ENCODE assay signal across 2 cellular contexts in the genomic region with DNA sequence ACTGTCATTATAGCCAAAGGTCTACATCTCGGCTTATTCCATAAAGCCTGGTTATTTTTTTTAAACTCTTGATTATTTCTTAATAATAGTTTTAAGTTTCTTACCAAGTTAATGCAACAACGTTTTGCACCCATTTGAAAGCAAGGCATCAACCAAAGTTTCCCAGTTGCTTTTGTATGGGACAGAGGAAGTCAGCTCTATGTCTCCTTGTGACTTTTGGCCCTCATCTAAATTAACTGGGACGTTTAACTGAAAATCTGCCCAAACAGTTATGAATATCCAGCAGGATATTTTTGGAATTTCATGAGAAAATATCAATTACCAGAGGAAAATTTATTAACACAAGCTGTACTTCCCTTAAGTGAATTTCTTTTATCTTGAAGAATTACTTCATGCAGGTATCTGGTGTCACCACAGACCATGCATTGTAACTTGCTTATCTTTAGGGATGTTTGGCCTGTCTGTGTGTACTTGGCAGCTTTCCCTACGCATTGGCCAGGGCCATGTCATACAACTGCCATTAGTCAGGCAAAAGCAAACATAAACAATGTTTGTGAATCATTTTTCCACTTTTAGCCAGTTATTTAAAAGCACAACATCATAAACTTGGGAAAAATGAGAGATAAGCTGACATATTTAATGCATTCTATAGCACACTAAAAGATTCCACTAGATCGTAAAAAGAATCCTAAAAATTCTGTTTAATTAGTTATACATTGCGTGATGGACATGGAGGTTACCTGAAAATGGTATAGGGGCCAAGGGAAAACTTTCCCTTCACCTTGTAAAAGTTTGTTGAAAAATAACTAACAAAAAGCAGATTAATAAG.
A peak's percentile ranks its signal among the peaks of the same experiment; 100 is the strongest.
TF ChIP-seq lines count a peak whose summit lies in the region.

No MANE protein-coding gene starts in this region.

TF ChIP-seq in HEK293, 187 proteins besides CTCF, POLR2A, EP300 and RAD21 (continued from another document and continues in another):
- TF ChIP-seq ZNF133 (tag by site-specific recombination; IDR thresholded peaks at IDR 0.05) (no peak), ZFP41 (tag by site-specific recombination; IDR thresholded peaks at IDR 0.05; ENCODE audit: borderline replicate concordance) (no peak), ZNF677 (tag by site-specific recombination; IDR thresholded peaks at IDR 0.05) (no peak), KLF10 (tag by site-specific recombination; IDR thresholded peaks at IDR 0.05) (peak; percentile 80; the same call in 1 of the 2 replicates), MEIS1 (CRISPR knock-in tag; IDR thresholded peaks at IDR 0.05; ENCODE audit: borderline replicate concordance) (no peak), ZNF785 (tag by site-specific recombination; IDR thresholded peaks at IDR 0.05) (no peak), ZNF132 (tag by site-specific recombination; IDR thresholded peaks at IDR 0.05; ENCODE audit: borderline replicate concordance) (no peak), ZNF514 (tag by site-specific recombination; IDR thresholded peaks at IDR 0.05) (no peak), ZNF544 (tag by site-specific recombination; IDR thresholded peaks at IDR 0.05) (no peak), ZEB2 (tag by site-specific recombination; IDR thresholded peaks at IDR 0.05) (peak; percentile 97), ZNF585B (tag by site-specific recombination; IDR thresholded peaks at IDR 0.05) (no peak), GFI1B (tag by site-specific recombination; IDR thresholded peaks at IDR 0.05) (peak; percentile 87), ZNF521 (tag by site-specific recombination; IDR thresholded peaks at IDR 0.05) (no peak), ZNF19 (tag by site-specific recombination; IDR thresholded peaks at IDR 0.05; ENCODE audit: low read depth) (no peak), ZNF692 (tag by site-specific recombination; IDR thresholded peaks at IDR 0.05) (peak; percentile 73), ZNF174 (tag by site-specific recombination; IDR thresholded peaks at IDR 0.05) (no peak), ZNF776 (tag by site-specific recombination; IDR thresholded peaks at IDR 0.05; ENCODE audit: borderline replicate concordance) (no peak), ZNF202 (tag by site-specific recombination; IDR thresholded peaks at IDR 0.05; ENCODE audit: borderline replicate concordance) (no peak), HIC1 (tag by site-specific recombination; IDR thresholded peaks at IDR 0.05) (peak; percentile 93), ZNF239 (tag by site-specific recombination; IDR thresholded peaks at IDR 0.05) (no peak), ZNF155 (tag by site-specific recombination; IDR thresholded peaks at IDR 0.05) (no peak), GLI4 (tag by site-specific recombination; IDR thresholded peaks at IDR 0.05) (no peak), ZNF214 (tag by site-specific recombination; IDR thresholded peaks at IDR 0.05; ENCODE audit: borderline replicate concordance) (no peak), ZNF777 (tag by site-specific recombination; IDR thresholded peaks at IDR 0.05; ENCODE audit: borderline replicate concordance) (no peak), ZNF10 (tag by site-specific recombination; IDR thresholded peaks at IDR 0.05) (peak; percentile 67; the same call in 1 of the 2 replicates)
- TF ChIP-seq, protein P1, sequence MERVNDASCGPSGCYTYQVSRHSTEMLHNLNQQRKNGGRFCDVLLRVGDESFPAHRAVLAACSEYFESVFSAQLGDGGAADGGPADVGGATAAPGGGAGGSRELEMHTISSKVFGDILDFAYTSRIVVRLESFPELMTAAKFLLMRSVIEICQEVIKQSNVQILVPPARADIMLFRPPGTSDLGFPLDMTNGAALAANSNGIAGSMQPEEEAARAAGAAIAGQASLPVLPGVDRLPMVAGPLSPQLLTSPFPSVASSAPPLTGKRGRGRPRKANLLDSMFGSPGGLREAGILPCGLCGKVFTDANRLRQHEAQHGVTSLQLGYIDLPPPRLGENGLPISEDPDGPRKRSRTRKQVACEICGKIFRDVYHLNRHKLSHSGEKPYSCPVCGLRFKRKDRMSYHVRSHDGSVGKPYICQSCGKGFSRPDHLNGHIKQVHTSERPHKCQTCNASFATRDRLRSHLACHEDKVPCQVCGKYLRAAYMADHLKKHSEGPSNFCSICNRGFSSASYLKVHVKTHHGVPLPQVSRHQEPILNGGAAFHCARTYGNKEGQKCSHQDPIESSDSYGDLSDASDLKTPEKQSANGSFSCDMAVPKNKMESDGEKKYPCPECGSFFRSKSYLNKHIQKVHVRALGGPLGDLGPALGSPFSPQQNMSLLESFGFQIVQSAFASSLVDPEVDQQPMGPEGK (tag by site-specific recombination; IDR thresholded peaks at IDR 0.05) = peak; percentile 60; the same call in 1 of the 2 replicates

TF ChIP-seq in SK-N-SH treated with all-trans-retinoic acid at 6 μM for 48 hours, 23 proteins besides CTCF, POLR2A, EP300 and RAD21 (continued from another document):
- TF ChIP-seq ARNTL (CRISPR knock-in tag; IDR thresholded peaks at IDR 0.05; ENCODE audit: borderline replicate concordance, low read depth) (no peak), POU6F1 (CRISPR knock-in tag; IDR thresholded peaks at IDR 0.05; ENCODE audit: borderline replicate concordance, low read depth) (no peak; the same call in 1 of the 2 replicates), ZNF8 (CRISPR knock-in tag; IDR thresholded peaks at IDR 0.05) (peak; percentile 7; the same call in 1 of the 2 replicates), TCF4 (CRISPR knock-in tag; IDR thresholded peaks at IDR 0.05; ENCODE audit: borderline replicate concordance) (peak; percentile 86), ZNF565 (CRISPR knock-in tag; conservative IDR thresholded peaks at IDR 0.05; ENCODE audit: low read depth) (no peak), ZNF70 (CRISPR knock-in tag; IDR thresholded peaks at IDR 0.05) (no peak), GLIS3 (CRISPR knock-in tag; IDR thresholded peaks at IDR 0.05) (peak; percentile 90; the same call in 1 of the 2 replicates), BACH2 (CRISPR knock-in tag; IDR thresholded peaks at IDR 0.05; ENCODE audit: borderline replicate concordance) (no peak), ZFP30 (CRISPR knock-in tag; IDR thresholded peaks at IDR 0.05) (no peak)
- TF ChIP-seq, protein P1 (CRISPR knock-in tag; IDR thresholded peaks at IDR 0.05; ENCODE audit: borderline replicate concordance) = peak; percentile 47; the same call in 1 of the 2 replicates
- TF ChIP-seq, protein P2, sequence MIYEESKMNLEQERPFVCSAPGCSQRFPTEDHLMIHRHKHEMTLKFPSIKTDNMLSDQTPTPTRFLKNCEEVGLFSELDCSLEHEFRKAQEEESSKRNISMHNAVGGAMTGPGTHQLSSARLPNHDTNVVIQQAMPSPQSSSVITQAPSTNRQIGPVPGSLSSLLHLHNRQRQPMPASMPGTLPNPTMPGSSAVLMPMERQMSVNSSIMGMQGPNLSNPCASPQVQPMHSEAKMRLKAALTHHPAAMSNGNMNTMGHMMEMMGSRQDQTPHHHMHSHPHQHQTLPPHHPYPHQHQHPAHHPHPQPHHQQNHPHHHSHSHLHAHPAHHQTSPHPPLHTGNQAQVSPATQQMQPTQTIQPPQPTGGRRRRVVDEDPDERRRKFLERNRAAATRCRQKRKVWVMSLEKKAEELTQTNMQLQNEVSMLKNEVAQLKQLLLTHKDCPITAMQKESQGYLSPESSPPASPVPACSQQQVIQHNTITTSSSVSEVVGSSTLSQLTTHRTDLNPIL (CRISPR knock-in tag; IDR thresholded peaks at IDR 0.05; ENCODE audit: low read depth) = peak; percentile 99
